In the genomic region with DNA sequence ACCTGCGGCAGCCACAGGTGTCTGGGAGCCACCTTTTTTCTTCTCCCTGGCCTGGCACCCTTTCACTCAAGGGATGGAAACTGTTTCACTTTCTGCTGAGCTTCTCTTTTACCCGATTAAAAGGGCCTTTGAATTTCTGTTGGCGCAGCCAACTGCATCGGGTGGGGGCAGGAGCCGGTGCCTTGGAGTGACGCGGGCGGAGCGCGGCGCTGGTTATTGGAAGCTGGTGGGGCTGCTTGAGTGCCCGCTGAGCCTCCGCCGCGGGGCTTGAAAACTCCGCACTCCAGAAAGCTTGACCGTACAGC, we compare ENCODE assay signal across 8 cellular contexts. TPM values are rescaled to one million over a fixed set of nuclear protein-coding genes. Genes with fewer than 3 reads are reported as not detected.
DNase-seq lines count a peak whose midpoint lies in the region; ATAC-seq and TF ChIP-seq lines count a peak whose summit lies in the region.

No MANE protein-coding gene starts in this region.

- peaks cover 5% of the 10 kb centered on the region for H3K27me3 Mint-ChIP-seq in glutamatergic neuron (ENCODE audit: unreplicated experiment)

- H3K4me1 ChIP-seq in BLaER1 = peaks cover 24% of the 10 kb centered on the region
- peaks cover 27% of the 10 kb centered on the region for H3K4me1 ChIP-seq in PC-9 (replicated peaks; ENCODE audit: insufficient read depth)
- peaks cover 8 to 9% of the 10 kb centered on the region in 2 donors for H3K4me1 ChIP-seq in neuronal stem cell (ENCODE audit: control insufficient read depth in 2 of 2, insufficient read depth in 1 of 2, low read depth in 1 of 2, low read length in 2 of 2)
- H3K4me1 ChIP-seq in uterus = no peaks in the 10 kb centered on the region

- H2BK12ac ChIP-seq in neuronal stem cell (ENCODE audit: low read length) = no peak overlapping the region

- WGBS in neuronal stem cell (ENCODE audit: extremely low coverage in 2 of 2, insufficient read length in 2 of 2, insufficient replicate concordance in 1 of 2), 2 donors = no CpG with 5 or more reads among the region's 17 CpGs

- H3K4me1 Mint-ChIP-seq in glutamatergic neuron (ENCODE audit: low read depth, unreplicated experiment) = peaks cover 3% of the 10 kb centered on the region

- H2BK120ac ChIP-seq in neuronal stem cell (ENCODE audit: low read depth, low read length) = no peak overlapping the region

- H3K9ac ChIP-seq in BLaER1 (peak overlapping the region; percentile 77), neuronal stem cell (ENCODE audit: low read depth, low read length, poor library complexity) (peak overlapping the region; percentile 96)

- no peaks in the 10 kb centered on the region for H3K9me2 ChIP-seq in PC-9 (ENCODE audit: insufficient read depth)

- H3K4me3 ChIP-seq in BLaER1 = peak overlapping the region; percentile 84
- H3K4me3 ChIP-seq in PC-9 = peak overlapping the region; percentile 83
- H3K4me3 ChIP-seq in neuronal stem cell (ENCODE audit: low read length in 2 of 2) = peak overlapping the region; percentile 74 to 94
- H3K4me3 ChIP-seq in uterus = peak overlapping the region; percentile 33 to 65

- H3K27me3 ChIP-seq in BLaER1 (no peaks in the 10 kb centered on the region), PC-9 (ENCODE audit: insufficient read depth, low read depth) (no peaks in the 10 kb centered on the region), neuronal stem cell (ENCODE audit: control insufficient read depth in 3 of 3, insufficient read depth in 3 of 3, low read depth in 1 of 3, low read length in 3 of 3) (no peaks in the 10 kb centered on the region), uterus (no peaks in the 10 kb centered on the region)

- no peak overlapping the region for H3K14ac ChIP-seq in neuronal stem cell (ENCODE audit: low read length)

- H2BK15ac ChIP-seq in neuronal stem cell (ENCODE audit: low read length) = no peak overlapping the region

- H2AFZ ChIP-seq in PC-9 = peak overlapping the region; percentile 86
- H2AFZ ChIP-seq in neuronal stem cell (ENCODE audit: low read length) = peak overlapping the region; percentile 95

- peak overlapping the region; percentile 63 for H2BK5ac ChIP-seq in neuronal stem cell (ENCODE audit: low read length)

- BruUV-seq in PC-9 (replicated peaks; lab: Mats Ljungman, UMichigan) = TSS peak; percentile 37

- peak overlapping the region; percentile 50 to 87 for H3K27ac Mint-ChIP-seq in activated naive CD4-positive, alpha-beta T cell treated with anti-CD3 and anti-CD28 coated beads, Interleukin-2, amount 50 U/mL, for 72 hours
- H3K27ac Mint-ChIP-seq in glutamatergic neuron (ENCODE audit: unreplicated experiment) = no peak overlapping the region

- TF ChIP-seq POLR2A in uterus (IDR thresholded peaks at IDR 0.05) = no peak

- H3K79me1 ChIP-seq in neuronal stem cell (ENCODE audit: low read depth, low read length) = peaks cover 2% of the 10 kb centered on the region

- no peak overlapping the region for H4K8ac ChIP-seq in neuronal stem cell (ENCODE audit: low read depth, low read length)

- H3K27ac ChIP-seq in BLaER1 (peak overlapping the region; percentile 79), PC-9 (peak overlapping the region; percentile 99), neuronal stem cell (replicated peaks; ENCODE audit: low read length) (peak overlapping the region; percentile 72), uterus (peak overlapping the region; percentile 48 to 70)

- ATAC-seq in HG03432 (IDR thresholded peaks at IDR 0.05; ENCODE audit: unreplicated experiment) = peak; percentile 62
- peak; percentile 64 to 77 for ATAC-seq in activated naive CD4-positive, alpha-beta T cell treated with anti-CD3 and anti-CD28 coated beads, Interleukin-2, amount 50 U/mL, for 72 hours

- intact Hi-C loops in PC-9 (cut with micrococcal nuclease; ENCODE audit: unreplicated experiment) = loop anchor here (1.0 kb wide), 3 partner anchors 29 to 86 kb away; no protein-coding TSS in a partner anchor
- intact Hi-C loops in uterus (cut with DNase I; ENCODE audit: low total_unique reads) = no loop called here

- no peaks in the 10 kb centered on the region for H4K20me1 ChIP-seq in BLaER1
- peaks cover 4% of the 10 kb centered on the region; the same call in 1 of the 2 replicates for H4K20me1 ChIP-seq in PC-9 (ENCODE audit: insufficient read depth)

- peaks cover 5% of the 10 kb centered on the region in 2 donors for H3K36me3 Mint-ChIP-seq in activated naive CD4-positive, alpha-beta T cell treated with anti-CD3 and anti-CD28 coated beads, Interleukin-2, amount 50 U/mL, for 72 hours
- no peaks in the 10 kb centered on the region for H3K36me3 Mint-ChIP-seq in glutamatergic neuron (ENCODE audit: unreplicated experiment)

- no peak overlapping the region for H3K4ac ChIP-seq in neuronal stem cell (ENCODE audit: low read length)

- no peak overlapping the region for H4K91ac ChIP-seq in neuronal stem cell (ENCODE audit: low read depth, low read length, poor library complexity)

- H3K23ac ChIP-seq in neuronal stem cell (ENCODE audit: low read depth, low read length, poor library complexity) = no peak overlapping the region

- peak overlapping the region; percentile 82 for H3K4me3 Mint-ChIP-seq in glutamatergic neuron (ENCODE audit: unreplicated experiment)

- H3K18ac ChIP-seq in neuronal stem cell (ENCODE audit: low read length) = peak overlapping the region; percentile 97

- H2AK5ac ChIP-seq in neuronal stem cell (ENCODE audit: low read depth, low read length) = no peak overlapping the region

- POLR2A ChIA-PET in PC-9 (lab: Charles Lee; ENCODE audit: unreplicated experiment) = interaction anchor here (0.6 to 0.9 kb wide), 3 partner anchors 17 to 71 kb away, joined by 3 to 8 read pairs (median 4); no protein-coding TSS in a partner anchor

- no peaks in the 10 kb centered on the region for H3K9me3 ChIP-seq in BLaER1
- no peaks in the 10 kb centered on the region for H3K9me3 ChIP-seq in PC-9 (ENCODE audit: insufficient read depth, low read depth)
- H3K9me3 ChIP-seq in neuronal stem cell (replicated peaks in 1 of 2; ENCODE audit: control insufficient read depth in 2 of 2, insufficient read depth in 1 of 2, low read depth in 1 of 2, low read length in 2 of 2) = no peaks in the 10 kb centered on the region
- no peaks in the 10 kb centered on the region for H3K9me3 ChIP-seq in uterus

- H3K4me2 ChIP-seq in BLaER1 (peak overlapping the region; percentile 89), PC-9 (peak overlapping the region; percentile 100), neuronal stem cell (ENCODE audit: insufficient read depth, low read length, poor library complexity, severe bottlenecking) (peak overlapping the region; percentile 92)

- H3K36me3 ChIP-seq in BLaER1 = no peaks in the 10 kb centered on the region
- H3K36me3 ChIP-seq in PC-9 (ENCODE audit: low read depth) = peaks cover 5% of the 10 kb centered on the region; the same call in 1 of the 2 replicates
- no peaks in the 10 kb centered on the region for H3K36me3 ChIP-seq in neuronal stem cell (replicated peaks in 1 of 2; ENCODE audit: control insufficient read depth in 2 of 2, insufficient read depth in 2 of 2, low read length in 2 of 2)
- H3K36me3 ChIP-seq in uterus = no peaks in the 10 kb centered on the region

- H3K79me2 ChIP-seq in PC-9 (ENCODE audit: low read depth) = peaks cover 60% of the 10 kb centered on the region

- TF ChIP-seq CTCF in PC-9 (conservative IDR thresholded peaks at IDR 0.05) (no peak), glutamatergic neuron (IDR thresholded peaks at IDR 0.05; ENCODE audit: partially characterized antibody, unreplicated experiment) (no peak), uterus (IDR thresholded peaks at IDR 0.05) (no peak)

- peak; percentile 47 for DNase-seq in GM19240 (ENCODE audit: insufficient read length, low spot score)
- peak; percentile 46 to 47 for DNase-seq in PC-9
- DNase-seq in activated naive CD4-positive, alpha-beta T cell treated with anti-CD3 and anti-CD28 coated beads, Interleukin-2, amount 50 U/mL, for 72 hours (ENCODE audit: low spot score in 2 of 2) = peak in 1 of 2 donors; percentile 54
- peak; percentile 53 for DNase-seq in glutamatergic neuron
- no peak for DNase-seq in neuronal stem cell (ENCODE audit: low spot score)
- peak; percentile 40 to 50 for DNase-seq in uterus

- H3F3A ChIP-seq in PC-9 (ENCODE audit: insufficient read depth, low read depth) = peaks cover 28% of the 10 kb centered on the region

- no peaks in the 10 kb centered on the region for H3K9me3 Mint-ChIP-seq in activated naive CD4-positive, alpha-beta T cell treated with anti-CD3 and anti-CD28 coated beads, Interleukin-2, amount 50 U/mL, for 72 hours
- peaks cover 3% of the 10 kb centered on the region for H3K9me3 Mint-ChIP-seq in glutamatergic neuron (ENCODE audit: unreplicated experiment)

- CTCF ChIA-PET in PC-9 (lab: Charles Lee) = interaction anchor here (0.6 to 1.2 kb wide), 2 partner anchors 38 to 71 kb away, joined by 3 to 5 read pairs; no protein-coding TSS in a partner anchor

RNA-seq across cellular contexts. Expression of a gene that starts 52.0 kb away (rescaled TPM):
- total RNA-seq in PC-9 (2021) (120 and 143 TPM in 2 replicates), glutamatergic neuron (ENCODE audit: unreplicated experiment) (6.0 TPM), uterus (100 to 1,000 TPM in 1 of 4 donors, 10 to 100 TPM in 3; 38.6 to 110 (median 44.7) TPM)
- 10 to 100 TPM; 13.1 to 33.4 TPM for total RNA-seq in activated naive CD4-positive, alpha-beta T cell treated with anti-CD3 and anti-CD28 coated beads, Interleukin-2, amount 50 U/mL, for 72 hours
- polyA plus RNA-seq in neuronal stem cell (2013, experiment 1 of 2) = 27.2 TPM
- 28.1 TPM for polyA plus RNA-seq in neuronal stem cell (2013, experiment 2 of 2)
